ENCODE assay signal across 18 cellular contexts in the genomic region with DNA sequence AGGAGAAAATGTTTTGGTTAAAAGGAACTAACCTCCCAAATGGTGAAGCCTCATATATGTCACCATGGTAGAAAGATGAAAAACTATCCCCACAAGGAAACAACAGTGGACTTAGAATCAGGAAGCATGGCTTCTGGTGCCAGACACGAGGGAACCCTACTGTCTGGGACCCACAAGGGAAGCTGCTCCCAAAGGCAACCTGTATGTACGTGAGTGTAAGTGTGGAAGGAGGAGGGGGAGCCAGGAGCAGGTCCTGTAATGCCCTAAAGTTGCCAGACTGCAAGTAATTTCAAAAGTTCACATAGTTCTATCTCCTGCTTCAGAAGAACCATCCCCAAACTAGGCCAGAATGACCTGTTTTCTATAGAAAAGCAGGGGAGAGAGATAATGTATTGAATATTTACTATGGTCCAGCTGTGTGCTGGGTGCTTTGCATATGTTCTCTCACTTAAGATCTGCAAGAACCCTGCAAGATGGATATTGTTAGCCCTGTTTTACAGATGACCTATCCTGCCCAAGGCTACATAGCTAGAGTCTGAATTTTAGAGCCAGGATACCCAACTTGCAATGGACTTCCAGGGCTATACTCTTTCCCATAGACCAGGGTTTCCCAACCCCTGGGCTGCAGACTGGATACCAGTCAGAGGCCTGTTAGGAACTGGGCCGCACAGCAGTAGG. TPM values are rescaled to one million over a fixed set of nuclear protein-coding genes. Genes with fewer than 3 reads are reported as not detected.
DNase-seq lines count a peak whose midpoint lies in the region; ATAC-seq and TF ChIP-seq lines count a peak whose summit lies in the region.
"Had no signal": no experiment of that assay in that cellular context is flagged by ENCODE, and none has a peak within 500 bp of the region (broad histone marks: within the 10 kb centered on the region; RNA-seq: fewer than 3 reads in every experiment).

No MANE protein-coding gene starts in this region.

- intact Hi-C loops in Calu3 (cut with micrococcal nuclease; ENCODE audit: unreplicated experiment), result no loop called here
- intact Hi-C loops in activated CD4-positive, alpha-beta memory T cell treated with anti-CD3 and anti-CD28 coated beads for 36 hours (cut with micrococcal nuclease), result no loop called here

- no peak overlapping the region for H3K4ac ChIP-seq in neuronal stem cell (ENCODE audit: low read length)

- no peak overlapping the region for H3K23ac ChIP-seq in neuronal stem cell (ENCODE audit: low read depth, low read length, poor library complexity)

- H4K8ac ChIP-seq in neuronal stem cell (ENCODE audit: low read depth, low read length), result no peak overlapping the region

- H3K4me3 Mint-ChIP-seq in activated CD8-positive, alpha-beta memory T cell treated with anti-CD3 and anti-CD28 coated beads, Interleukin-2, amount 10 ng/mL, durations not matched to agents 7 days and 5 days, result no peak overlapping the region
- no peak overlapping the region for H3K4me3 Mint-ChIP-seq in Calu3 (ENCODE audit: low read depth, unreplicated experiment)
- no peak overlapping the region for H3K4me3 Mint-ChIP-seq in activated CD4-positive, alpha-beta memory T cell treated with anti-CD3 and anti-CD28 coated beads for 36 hours
- no peak overlapping the region for H3K4me3 Mint-ChIP-seq in activated CD8-positive, alpha-beta T cell treated with anti-CD3 and anti-CD28 coated beads, Interleukin-2, amount 10 ng/mL, durations not matched to agents 7 days and 5 days

- H3K9me3 Mint-ChIP-seq in activated CD8-positive, alpha-beta memory T cell treated with anti-CD3 and anti-CD28 coated beads, Interleukin-2, amount 10 ng/mL, durations not matched to agents 7 days and 5 days (ENCODE audit: low read depth), result no peaks in the 10 kb centered on the region
- H3K9me3 Mint-ChIP-seq in Calu3 (ENCODE audit: low read depth, unreplicated experiment), result no peaks in the 10 kb centered on the region
- no peaks in the 10 kb centered on the region for H3K9me3 Mint-ChIP-seq in activated CD4-positive, alpha-beta memory T cell treated with anti-CD3 and anti-CD28 coated beads for 36 hours
- no peaks in the 10 kb centered on the region for H3K9me3 Mint-ChIP-seq in activated CD8-positive, alpha-beta T cell treated with anti-CD3 and anti-CD28 coated beads, Interleukin-2, amount 10 ng/mL, durations not matched to agents 7 days and 5 days (ENCODE audit: insufficient read depth)

- peak; percentile 1 for DNase-seq in activated CD8-positive, alpha-beta memory T cell treated with anti-CD3 and anti-CD28 coated beads for 24 hours
- no peak for DNase-seq in activated CD8-positive, alpha-beta memory T cell treated with anti-CD3 and anti-CD28 coated beads, Interleukin-2, amount 10 ng/mL, durations not matched to agents 7 days and 5 days
- DNase-seq in Calu3 (no peak), neuronal stem cell (ENCODE audit: low spot score) (no peak), NCI-H2107 treated with DMSO at 0.1 percent for 48 hours (lab: John Stamatoyannopoulos, UW; ENCODE audit: unreplicated experiment) (no peak)
- DNase-seq in activated CD4-positive, alpha-beta memory T cell treated with anti-CD3 and anti-CD28 coated beads for 36 hours, result peak; percentile 4
- DNase-seq in stimulated activated CD4-positive, alpha-beta T cell treated with anti-CD3 and anti-CD28 coated beads, Interleukin-4, amount 100 ng/mL, for 1 hour, result no peak
- no peak for DNase-seq in activated CD8-positive, alpha-beta T cell treated with anti-CD3 and anti-CD28 coated beads, Interleukin-2, amount 10 ng/mL, durations not matched to agents 7 days and 5 days
- DNase-seq: DMS53; KBM-7; NCI-H1048; NCI-H146; NCI-H2107; NCI-H69; NK-92 treated with Interleukin-12 subunit alpha and Interleukin-12 subunit beta, amount 100 ng/mL, for 24 hours; OCI-M1 had no signal

- H3K4me3 ChIP-seq in neuronal stem cell (ENCODE audit: low read length in 2 of 2), result no peak overlapping the region

- no peak overlapping the region for H2BK5ac ChIP-seq in neuronal stem cell (ENCODE audit: low read length)

- H2AFZ ChIP-seq in neuronal stem cell (ENCODE audit: low read length), result no peak overlapping the region

- no peaks in the 10 kb centered on the region for H3K27me3 ChIP-seq in neuronal stem cell (ENCODE audit: control insufficient read depth in 3 of 3, insufficient read depth in 3 of 3, low read depth in 1 of 3, low read length in 3 of 3)

- ATAC-seq in activated CD8-positive, alpha-beta memory T cell treated with anti-CD3 and anti-CD28 coated beads, Interleukin-2, amount 10 ng/mL, durations not matched to agents 7 days and 5 days, result no peak
- ATAC-seq in activated CD8-positive, alpha-beta T cell treated with anti-CD3 and anti-CD28 coated beads, Interleukin-2, amount 10 ng/mL, durations not matched to agents 7 days and 5 days, result no peak

- H4K91ac ChIP-seq in neuronal stem cell (ENCODE audit: low read depth, low read length, poor library complexity), result no peak overlapping the region

- H3K18ac ChIP-seq in neuronal stem cell (ENCODE audit: low read length), result no peak overlapping the region

- H3K36me3 ChIP-seq in neuronal stem cell (replicated peaks in 1 of 2; ENCODE audit: control insufficient read depth in 2 of 2, insufficient read depth in 2 of 2, low read length in 2 of 2), result no peaks in the 10 kb centered on the region

- no peaks in the 10 kb centered on the region for H3K27me3 Mint-ChIP-seq in activated CD8-positive, alpha-beta memory T cell treated with anti-CD3 and anti-CD28 coated beads, Interleukin-2, amount 10 ng/mL, durations not matched to agents 7 days and 5 days
- no peaks in the 10 kb centered on the region for H3K27me3 Mint-ChIP-seq in Calu3 (ENCODE audit: unreplicated experiment)
- no peaks in the 10 kb centered on the region for H3K27me3 Mint-ChIP-seq in activated CD4-positive, alpha-beta memory T cell treated with anti-CD3 and anti-CD28 coated beads for 36 hours
- no peaks in the 10 kb centered on the region for H3K27me3 Mint-ChIP-seq in activated CD8-positive, alpha-beta T cell treated with anti-CD3 and anti-CD28 coated beads, Interleukin-2, amount 10 ng/mL, durations not matched to agents 7 days and 5 days (ENCODE audit: low read depth)

- H3K9me3 ChIP-seq in neuronal stem cell (replicated peaks in 1 of 2; ENCODE audit: control insufficient read depth in 2 of 2, insufficient read depth in 1 of 2, low read depth in 1 of 2, low read length in 2 of 2), result no peaks in the 10 kb centered on the region

- POLR2A ChIA-PET in activated CD4-positive, alpha-beta memory T cell treated with anti-CD3 and anti-CD28 coated beads for 36 hours (lab: Charles Lee), result no interaction called here
- POLR2A ChIA-PET in activated CD8-positive, alpha-beta T cell treated with anti-CD3 and anti-CD28 coated beads, Interleukin-2, amount 10 ng/mL, durations not matched to agents 7 days and 5 days (lab: Charles Lee), result interaction anchor here (0.6 to 1.2 kb wide), 2 partner anchors 13 to 213 kb away, joined by 3 read pairs; partner anchors contain the start of gene SMNDC1

- BruUV-seq in Calu3 (replicated peaks; lab: Mats Ljungman, UMichigan), result no TSS peak

- no peaks in the 10 kb centered on the region for H3K4me1 ChIP-seq in neuronal stem cell (ENCODE audit: control insufficient read depth in 2 of 2, insufficient read depth in 1 of 2, low read depth in 1 of 2, low read length in 2 of 2)

- WGBS in neuronal stem cell (ENCODE audit: extremely low coverage in 2 of 2, insufficient read length in 2 of 2, insufficient replicate concordance in 1 of 2), 2 donors, result no CpG with 5 or more reads among the region's 3 CpGs

- H3K4me2 ChIP-seq in neuronal stem cell (ENCODE audit: insufficient read depth, low read length, poor library complexity, severe bottlenecking), result no peak overlapping the region

- no peak for TF ChIP-seq CTCF in Calu3 (IDR thresholded peaks at IDR 0.05; ENCODE audit: unreplicated experiment)

- peaks cover 19% of the 10 kb centered on the region for H3K4me1 Mint-ChIP-seq in activated CD8-positive, alpha-beta memory T cell treated with anti-CD3 and anti-CD28 coated beads, Interleukin-2, amount 10 ng/mL, durations not matched to agents 7 days and 5 days
- H3K4me1 Mint-ChIP-seq in Calu3 (ENCODE audit: low read depth, unreplicated experiment), result peaks cover 9% of the 10 kb centered on the region
- H3K4me1 Mint-ChIP-seq in activated CD4-positive, alpha-beta memory T cell treated with anti-CD3 and anti-CD28 coated beads for 36 hours (ENCODE audit: low read depth), result peaks cover 26% of the 10 kb centered on the region
- peaks cover 10% of the 10 kb centered on the region for H3K4me1 Mint-ChIP-seq in activated CD8-positive, alpha-beta T cell treated with anti-CD3 and anti-CD28 coated beads, Interleukin-2, amount 10 ng/mL, durations not matched to agents 7 days and 5 days (ENCODE audit: low read depth)

- no peaks in the 10 kb centered on the region for H3K79me1 ChIP-seq in neuronal stem cell (ENCODE audit: low read depth, low read length)

- no peak overlapping the region for H3K27ac ChIP-seq in neuronal stem cell (replicated peaks; ENCODE audit: low read length)
- H3K27ac ChIP-seq: C4-2B, HL-60 had no signal

- no peak overlapping the region for H2BK12ac ChIP-seq in neuronal stem cell (ENCODE audit: low read length)

- no peak overlapping the region for H2AK5ac ChIP-seq in neuronal stem cell (ENCODE audit: low read depth, low read length)

- H3K14ac ChIP-seq in neuronal stem cell (ENCODE audit: low read length), result peak overlapping the region; percentile 14

- no peak overlapping the region for H2BK15ac ChIP-seq in neuronal stem cell (ENCODE audit: low read length)

- no peak overlapping the region for H3K9ac ChIP-seq in neuronal stem cell (ENCODE audit: low read depth, low read length, poor library complexity)

- CTCF ChIA-PET in activated CD8-positive, alpha-beta memory T cell treated with anti-CD3 and anti-CD28 coated beads, Interleukin-2, amount 10 ng/mL, durations not matched to agents 7 days and 5 days (lab: Charles Lee), result interaction anchor here (1.2 to 1.6 kb wide), 2 partner anchors 41 to 163 kb away, joined by 3 read pairs; no protein-coding TSS in a partner anchor
- CTCF ChIA-PET in Calu3 (lab: Charles Lee), result interaction anchor here (0.6 kb wide), 1 partner anchor 152 kb away, joined by 3 read pairs; no protein-coding TSS in a partner anchor
- CTCF ChIA-PET in activated CD4-positive, alpha-beta memory T cell treated with anti-CD3 and anti-CD28 coated beads for 36 hours (lab: Charles Lee), result no interaction called here
- CTCF ChIA-PET in activated CD8-positive, alpha-beta T cell treated with anti-CD3 and anti-CD28 coated beads, Interleukin-2, amount 10 ng/mL, durations not matched to agents 7 days and 5 days (lab: Charles Lee), result interaction anchor here (1.4 kb wide), 1 partner anchor 13 kb away, joined by 3 read pairs; no protein-coding TSS in a partner anchor

- no peak overlapping the region for H2BK120ac ChIP-seq in neuronal stem cell (ENCODE audit: low read depth, low read length)

- H3K36me3 Mint-ChIP-seq in activated CD8-positive, alpha-beta memory T cell treated with anti-CD3 and anti-CD28 coated beads, Interleukin-2, amount 10 ng/mL, durations not matched to agents 7 days and 5 days, result peaks cover 40% of the 10 kb centered on the region
- peaks cover 57% of the 10 kb centered on the region for H3K36me3 Mint-ChIP-seq in Calu3 (ENCODE audit: insufficient read depth, unreplicated experiment)
- peaks cover 42% of the 10 kb centered on the region for H3K36me3 Mint-ChIP-seq in activated CD4-positive, alpha-beta memory T cell treated with anti-CD3 and anti-CD28 coated beads for 36 hours
- H3K36me3 Mint-ChIP-seq in activated CD8-positive, alpha-beta T cell treated with anti-CD3 and anti-CD28 coated beads, Interleukin-2, amount 10 ng/mL, durations not matched to agents 7 days and 5 days (ENCODE audit: low read depth), result peaks cover 26% of the 10 kb centered on the region

- no peak overlapping the region for H3K27ac Mint-ChIP-seq in activated CD8-positive, alpha-beta memory T cell treated with anti-CD3 and anti-CD28 coated beads, Interleukin-2, amount 10 ng/mL, durations not matched to agents 7 days and 5 days
- peak overlapping the region; percentile 11 for H3K27ac Mint-ChIP-seq in Calu3 (ENCODE audit: unreplicated experiment)
- H3K27ac Mint-ChIP-seq in activated CD4-positive, alpha-beta memory T cell treated with anti-CD3 and anti-CD28 coated beads for 36 hours, result no peak overlapping the region
- H3K27ac Mint-ChIP-seq in activated CD8-positive, alpha-beta T cell treated with anti-CD3 and anti-CD28 coated beads, Interleukin-2, amount 10 ng/mL, durations not matched to agents 7 days and 5 days, result no peak overlapping the region

RNA-seq across cellular contexts. Expression of gene DUSP5, which starts 19.2 kb away (rescaled TPM):
- total RNA-seq in activated CD8-positive, alpha-beta memory T cell treated with anti-CD3 and anti-CD28 coated beads, Interleukin-2, amount 10 ng/mL, durations not matched to agents 7 days and 5 days, result 100 to 1,000 TPM; 102 to 223 TPM
- total RNA-seq in Calu3 (2022), result 34.0 and 55.8 TPM in 2 replicates
- total RNA-seq in activated CD4-positive, alpha-beta memory T cell treated with anti-CD3 and anti-CD28 coated beads for 36 hours, result 100 to 1,000 TPM; 171 to 176 TPM
- 1.4 TPM for polyA plus RNA-seq in neuronal stem cell (2013, experiment 1 of 2)
- polyA plus RNA-seq in neuronal stem cell (2013, experiment 2 of 2), result 1.6 TPM
- total RNA-seq in activated CD8-positive, alpha-beta T cell treated with anti-CD3 and anti-CD28 coated beads, Interleukin-2, amount 10 ng/mL, durations not matched to agents 7 days and 5 days, result 10 to 100 TPM; 26.8 to 27.8 TPM

RNA-seq across cellular contexts. Expression of gene SMC3, which starts 50.5 kb away (rescaled TPM):
- 10 to 100 TPM; 81.3 to 86.8 TPM for total RNA-seq in activated CD8-positive, alpha-beta memory T cell treated with anti-CD3 and anti-CD28 coated beads, Interleukin-2, amount 10 ng/mL, durations not matched to agents 7 days and 5 days
- 26.3 and 31.3 TPM in 2 replicates for total RNA-seq in Calu3 (2022)
- 10 to 100 TPM; 89.5 to 92.2 TPM for total RNA-seq in activated CD4-positive, alpha-beta memory T cell treated with anti-CD3 and anti-CD28 coated beads for 36 hours
- 85.0 TPM for polyA plus RNA-seq in neuronal stem cell (2013, experiment 1 of 2)
- polyA plus RNA-seq in neuronal stem cell (2013, experiment 2 of 2), result 86.3 TPM
- total RNA-seq in activated CD8-positive, alpha-beta T cell treated with anti-CD3 and anti-CD28 coated beads, Interleukin-2, amount 10 ng/mL, durations not matched to agents 7 days and 5 days, result 10 to 100 TPM; 75.6 to 82.2 TPM

Comparison
In these comparisons a context has a peak if more than half of its experiments do, and no peak if none do; other contexts are left out.
1. DNase-seq: peak in activated CD8-positive, alpha-beta memory T cell treated with anti-CD3 and anti-CD28 coated beads for 24 hours (single experiment) and activated CD4-positive, alpha-beta memory T cell treated with anti-CD3 and anti-CD28 coated beads for 36 hours (single experiment); none in activated CD8-positive, alpha-beta memory T cell treated with anti-CD3 and anti-CD28 coated beads, Interleukin-2, amount 10 ng/mL, durations not matched to agents 7 days and 5 days (single experiment), Calu3 (single experiment), neuronal stem cell (single experiment), stimulated activated CD4-positive, alpha-beta T cell treated with anti-CD3 and anti-CD28 coated beads, Interleukin-4, amount 100 ng/mL, for 1 hour (single experiment), NCI-H2107 treated with DMSO at 0.1 percent for 48 hours (single experiment) and activated CD8-positive, alpha-beta T cell treated with anti-CD3 and anti-CD28 coated beads, Interleukin-2, amount 10 ng/mL, durations not matched to agents 7 days and 5 days (single experiment).